In the genomic region with DNA sequence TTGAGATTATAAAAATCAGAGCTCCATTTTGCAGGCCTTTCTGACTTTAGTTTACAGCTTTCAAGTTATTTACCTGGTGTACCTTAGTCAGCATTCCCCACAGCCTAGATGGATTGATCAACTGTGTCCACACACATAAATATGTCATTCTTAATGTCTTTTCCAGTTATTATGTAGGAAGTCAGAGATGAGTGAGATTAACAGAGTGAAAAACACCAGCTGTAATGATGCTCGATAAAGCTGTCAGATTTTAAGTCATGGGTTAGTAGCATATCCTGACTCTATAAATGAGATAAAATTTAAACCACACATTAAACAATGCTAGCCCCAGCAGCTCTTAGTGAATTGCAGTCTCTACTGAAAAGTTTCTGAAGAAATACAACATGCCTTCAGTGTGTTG, we compare ENCODE assay signal across 1 cellular context.
TF ChIP-seq lines count a peak whose summit lies in the region.

No MANE protein-coding gene starts in this region.

TF ChIP-seq in GM23338, 12 proteins besides CTCF, POLR2A, EP300 and RAD21 (continued from another document):
- TF ChIP-seq, protein P1, sequence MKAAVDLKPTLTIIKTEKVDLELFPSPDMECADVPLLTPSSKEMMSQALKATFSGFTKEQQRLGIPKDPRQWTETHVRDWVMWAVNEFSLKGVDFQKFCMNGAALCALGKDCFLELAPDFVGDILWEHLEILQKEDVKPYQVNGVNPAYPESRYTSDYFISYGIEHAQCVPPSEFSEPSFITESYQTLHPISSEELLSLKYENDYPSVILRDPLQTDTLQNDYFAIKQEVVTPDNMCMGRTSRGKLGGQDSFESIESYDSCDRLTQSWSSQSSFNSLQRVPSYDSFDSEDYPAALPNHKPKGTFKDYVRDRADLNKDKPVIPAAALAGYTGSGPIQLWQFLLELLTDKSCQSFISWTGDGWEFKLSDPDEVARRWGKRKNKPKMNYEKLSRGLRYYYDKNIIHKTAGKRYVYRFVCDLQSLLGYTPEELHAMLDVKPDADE (IDR thresholded peaks at IDR 0.05) = no peak
- TF ChIP-seq, protein P2, sequence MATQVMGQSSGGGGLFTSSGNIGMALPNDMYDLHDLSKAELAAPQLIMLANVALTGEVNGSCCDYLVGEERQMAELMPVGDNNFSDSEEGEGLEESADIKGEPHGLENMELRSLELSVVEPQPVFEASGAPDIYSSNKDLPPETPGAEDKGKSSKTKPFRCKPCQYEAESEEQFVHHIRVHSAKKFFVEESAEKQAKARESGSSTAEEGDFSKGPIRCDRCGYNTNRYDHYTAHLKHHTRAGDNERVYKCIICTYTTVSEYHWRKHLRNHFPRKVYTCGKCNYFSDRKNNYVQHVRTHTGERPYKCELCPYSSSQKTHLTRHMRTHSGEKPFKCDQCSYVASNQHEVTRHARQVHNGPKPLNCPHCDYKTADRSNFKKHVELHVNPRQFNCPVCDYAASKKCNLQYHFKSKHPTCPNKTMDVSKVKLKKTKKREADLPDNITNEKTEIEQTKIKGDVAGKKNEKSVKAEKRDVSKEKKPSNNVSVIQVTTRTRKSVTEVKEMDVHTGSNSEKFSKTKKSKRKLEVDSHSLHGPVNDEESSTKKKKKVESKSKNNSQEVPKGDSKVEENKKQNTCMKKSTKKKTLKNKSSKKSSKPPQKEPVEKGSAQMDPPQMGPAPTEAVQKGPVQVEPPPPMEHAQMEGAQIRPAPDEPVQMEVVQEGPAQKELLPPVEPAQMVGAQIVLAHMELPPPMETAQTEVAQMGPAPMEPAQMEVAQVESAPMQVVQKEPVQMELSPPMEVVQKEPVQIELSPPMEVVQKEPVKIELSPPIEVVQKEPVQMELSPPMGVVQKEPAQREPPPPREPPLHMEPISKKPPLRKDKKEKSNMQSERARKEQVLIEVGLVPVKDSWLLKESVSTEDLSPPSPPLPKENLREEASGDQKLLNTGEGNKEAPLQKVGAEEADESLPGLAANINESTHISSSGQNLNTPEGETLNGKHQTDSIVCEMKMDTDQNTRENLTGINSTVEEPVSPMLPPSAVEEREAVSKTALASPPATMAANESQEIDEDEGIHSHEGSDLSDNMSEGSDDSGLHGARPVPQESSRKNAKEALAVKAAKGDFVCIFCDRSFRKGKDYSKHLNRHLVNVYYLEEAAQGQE (IDR thresholded peaks at IDR 0.05; ENCODE audit: unreplicated experiment) = no peak
- TF ChIP-seq EZH2 (IDR thresholded peaks at IDR 0.05; ENCODE audit: low read depth, unreplicated experiment) = no peak
